17 cellular contexts compared by ENCODE assay signal in the genomic region with DNA sequence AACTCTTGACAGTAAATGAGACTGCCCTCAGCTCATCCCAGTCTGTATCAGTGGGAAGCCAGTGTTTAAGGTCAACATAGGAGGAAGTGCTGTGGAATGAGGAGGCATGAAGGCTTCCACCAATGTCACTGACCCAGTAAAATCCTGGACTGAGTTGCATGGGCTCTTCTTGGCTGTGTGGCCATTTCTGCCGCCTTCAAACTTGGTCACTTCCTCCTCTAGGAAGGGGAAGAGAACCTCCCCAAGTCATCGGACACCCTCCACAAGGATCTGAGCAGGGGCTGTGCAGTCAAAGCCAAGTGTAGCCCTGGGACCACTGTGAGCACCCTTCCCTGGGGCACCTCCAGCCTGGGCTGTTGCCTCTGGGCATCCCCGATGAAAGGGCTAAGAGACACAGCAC. TPM values are rescaled to one million over a fixed set of nuclear protein-coding genes. Genes with fewer than 3 reads are reported as not detected.
DNase-seq lines count a peak whose midpoint lies in the region; ATAC-seq and TF ChIP-seq lines count a peak whose summit lies in the region.
"Had no signal": no experiment of that assay in that cellular context is flagged by ENCODE, and none has a peak within 500 bp of the region (broad histone marks: within the 10 kb centered on the region; RNA-seq: fewer than 3 reads in every experiment).

No MANE protein-coding gene starts in this region.

- H3K4me3 ChIP-seq in CD8-positive, alpha-beta memory T cell (ENCODE audit: low read length) = peak overlapping the region; percentile 10
- H3K4me3 ChIP-seq in adrenal gland = no peak overlapping the region
- H3K4me3 ChIP-seq: hepatocyte, suprapubic skin had no signal

- no peak for ATAC-seq in memory B cell (ENCODE audit: low read depth)
- ATAC-seq in HG03196 (IDR thresholded peaks at IDR 0.05; ENCODE audit: unreplicated experiment) = no peak
- no peak for ATAC-seq in GM21825 (IDR thresholded peaks at IDR 0.05; ENCODE audit: unreplicated experiment)
- ATAC-seq: Right ventricle myocardium inferior had no signal

- no peaks in the 10 kb centered on the region for H3K27me3 ChIP-seq in CD8-positive, alpha-beta memory T cell (ENCODE audit: insufficient read depth, low read length, poor library complexity, severe bottlenecking)
- no peaks in the 10 kb centered on the region for H3K27me3 ChIP-seq in adrenal gland
- H3K27me3 ChIP-seq: hepatocyte, suprapubic skin had no signal

- peak overlapping the region; percentile 87 to 99 (median 98) for H3K27ac Mint-ChIP-seq in CD8-positive, alpha-beta memory T cell
- H3K27ac Mint-ChIP-seq in activated T-helper 2 cell treated with anti-CD3 and anti-CD28 coated beads, Interferon-gamma antibody, Interleukin-2, Interleukin-4, amounts not matched to agents 10 μg/mL and 5 μg/mL and 100 μg/mL, durations not matched to agents 14 hours and 24 hours and 36 hours = peak overlapping the region; percentile 59
- H3K27ac Mint-ChIP-seq in memory B cell = peak overlapping the region; percentile 35

- H3K9me3 Mint-ChIP-seq in CD8-positive, alpha-beta memory T cell = no peaks in the 10 kb centered on the region
- H3K9me3 Mint-ChIP-seq in activated T-helper 2 cell treated with anti-CD3 and anti-CD28 coated beads, Interferon-gamma antibody, Interleukin-2, Interleukin-4, amounts not matched to agents 10 μg/mL and 5 μg/mL and 100 μg/mL, durations not matched to agents 14 hours and 24 hours and 36 hours = peaks cover 9% of the 10 kb centered on the region
- H3K9me3 Mint-ChIP-seq in memory B cell = peaks cover 2% of the 10 kb centered on the region

- peaks cover 0 to 1% of the 10 kb centered on the region in 2 donors for H3K27me3 Mint-ChIP-seq in CD8-positive, alpha-beta memory T cell
- H3K27me3 Mint-ChIP-seq in activated T-helper 2 cell treated with anti-CD3 and anti-CD28 coated beads, Interferon-gamma antibody, Interleukin-2, Interleukin-4, amounts not matched to agents 10 μg/mL and 5 μg/mL and 100 μg/mL, durations not matched to agents 14 hours and 24 hours and 36 hours (ENCODE audit: low read depth) = no peaks in the 10 kb centered on the region
- no peaks in the 10 kb centered on the region for H3K27me3 Mint-ChIP-seq in memory B cell

- DNase-seq in CD1c-positive myeloid dendritic cell (ENCODE audit: extremely low spot score) = peak; percentile 83
- no peak for DNase-seq in CD8-positive, alpha-beta memory T cell
- no peak for DNase-seq in activated T-helper 2 cell treated with anti-CD3 and anti-CD28 coated beads, Interferon-gamma antibody, Interleukin-2, Interleukin-4, amounts not matched to agents 10 μg/mL and 5 μg/mL and 100 μg/mL, durations not matched to agents 14 hours and 24 hours and 36 hours (ENCODE audit: low spot score)
- no peak for DNase-seq in memory B cell (ENCODE audit: low spot score in 2 of 2)
- DNase-seq in A172 (ENCODE audit: low spot score) = no peak
- no peak for DNase-seq in adrenal gland
- DNase-seq: activated CD4-positive, alpha-beta T cell treated with anti-CD3 and anti-CD28 coated beads for 1 hour; activated T-cell treated with anti-CD3 and anti-CD28 coated beads, Interleukin-2, amount 50 U/mL, for 48 hours; anterior cingulate cortex; NCI-H2081 treated with DMSO at 0.1 percent for 48 hours; stimulated activated CD4-positive, alpha-beta T cell treated with anti-CD3 and anti-CD28 coated beads, Interleukin-2, amount 100 ng/mL, for 48 hours had no signal

- CTCF ChIA-PET in CD8-positive, alpha-beta memory T cell (lab: Charles Lee) = interaction anchor here (1.0 to 1.2 kb wide), 2 partner anchors 11 to 12 kb away, joined by 3 read pairs; partner anchors contain the start of gene GPR68

- no peak for TF ChIP-seq POLR2A in adrenal gland (IDR thresholded peaks at IDR 0.05)

- TF ChIP-seq CTCF in adrenal gland (IDR thresholded peaks at IDR 0.05) = no peak

- 77 to 83% (median 79%) methylated on average over 2 to 3 of the region's 3 CpGs for WGBS in adrenal gland, 4 donors

- intact Hi-C loops in activated T-helper 2 cell treated with anti-CD3 and anti-CD28 coated beads, Interferon-gamma antibody, Interleukin-2, Interleukin-4, amounts not matched to agents 10 μg/mL and 5 μg/mL and 100 μg/mL, durations not matched to agents 14 hours and 24 hours and 36 hours (cut with micrococcal nuclease) = no loop called here
- intact Hi-C loops in adrenal gland (cut with DNase I) = no loop called here

- peaks cover 10 to 32% (median 12%) of the 10 kb centered on the region in 3 donors for H3K36me3 Mint-ChIP-seq in CD8-positive, alpha-beta memory T cell
- H3K36me3 Mint-ChIP-seq in activated T-helper 2 cell treated with anti-CD3 and anti-CD28 coated beads, Interferon-gamma antibody, Interleukin-2, Interleukin-4, amounts not matched to agents 10 μg/mL and 5 μg/mL and 100 μg/mL, durations not matched to agents 14 hours and 24 hours and 36 hours (ENCODE audit: low read depth) = peaks cover 68% of the 10 kb centered on the region
- H3K36me3 Mint-ChIP-seq in memory B cell = peaks cover 3% of the 10 kb centered on the region

- peaks cover 60 to 86% (median 69%) of the 10 kb centered on the region in 3 donors for H3K4me1 Mint-ChIP-seq in CD8-positive, alpha-beta memory T cell
- H3K4me1 Mint-ChIP-seq in activated T-helper 2 cell treated with anti-CD3 and anti-CD28 coated beads, Interferon-gamma antibody, Interleukin-2, Interleukin-4, amounts not matched to agents 10 μg/mL and 5 μg/mL and 100 μg/mL, durations not matched to agents 14 hours and 24 hours and 36 hours (ENCODE audit: low read depth) = peaks cover 50% of the 10 kb centered on the region
- H3K4me1 Mint-ChIP-seq in memory B cell = peaks cover 31% of the 10 kb centered on the region

- H3K27ac ChIP-seq in CD8-positive, alpha-beta memory T cell (ENCODE audit: low read depth, low read length) = peak overlapping the region; percentile 4
- H3K27ac ChIP-seq in adrenal gland = no peak overlapping the region
- H3K27ac ChIP-seq: hepatocyte, parathyroid adenoma, suprapubic skin had no signal

- H3K36me3 ChIP-seq in CD8-positive, alpha-beta memory T cell (ENCODE audit: insufficient read depth, low read length) = no peaks in the 10 kb centered on the region
- no peaks in the 10 kb centered on the region for H3K36me3 ChIP-seq in adrenal gland (replicated peaks in 1 of 2)

- POLR2A ChIA-PET in CD8-positive, alpha-beta memory T cell (lab: Charles Lee) = interaction anchor here (1.3 to 1.5 kb wide), 2 partner anchors 10 to 11 kb away, joined by 5 to 6 read pairs; no protein-coding TSS in a partner anchor

- H3K9me3 ChIP-seq in CD8-positive, alpha-beta memory T cell (ENCODE audit: low read length) = no peaks in the 10 kb centered on the region
- no peaks in the 10 kb centered on the region for H3K9me3 ChIP-seq in adrenal gland (replicated peaks in 1 of 3)
- H3K9me3 ChIP-seq: suprapubic skin had no signal

- H3K4me3 Mint-ChIP-seq in CD8-positive, alpha-beta memory T cell = peak overlapping the region; percentile 35 to 92 (median 62)
- no peak overlapping the region for H3K4me3 Mint-ChIP-seq in activated T-helper 2 cell treated with anti-CD3 and anti-CD28 coated beads, Interferon-gamma antibody, Interleukin-2, Interleukin-4, amounts not matched to agents 10 μg/mL and 5 μg/mL and 100 μg/mL, durations not matched to agents 14 hours and 24 hours and 36 hours (ENCODE audit: low read depth)
- no peak overlapping the region for H3K4me3 Mint-ChIP-seq in memory B cell

- H3K4me1 ChIP-seq in CD8-positive, alpha-beta memory T cell (ENCODE audit: insufficient read depth, low read length) = peaks cover 59% of the 10 kb centered on the region
- no peaks in the 10 kb centered on the region for H3K4me1 ChIP-seq in adrenal gland (replicated peaks in 1 of 2)
- H3K4me1 ChIP-seq: parathyroid adenoma, suprapubic skin had no signal

RNA-seq across cellular contexts. Expression of gene GPR68, which starts 11.9 kb away (rescaled TPM):
- total RNA-seq in CD8-positive, alpha-beta memory T cell = 10 to 100 TPM; 14.2 to 15.4 TPM
- polyA plus RNA-seq in CD8-positive, alpha-beta memory T cell = 22.7 TPM
- 5.7 and 6.0 TPM in 2 replicates for total RNA-seq in activated T-helper 2 cell treated with anti-CD3 and anti-CD28 coated beads, Interferon-gamma antibody, Interleukin-2, Interleukin-4, amounts not matched to agents 10 μg/mL and 5 μg/mL and 100 μg/mL, durations not matched to agents 14 hours and 24 hours and 36 hours
- total RNA-seq in A172 (2014; rRNA removed; shearing (Covaris generic)) = 0.48 and 0.98 TPM in 2 replicates
- total RNA-seq in adrenal gland = 1 to 10 TPM in 3 of 8 donors, under 1 TPM in 4, not detected in 1; 0.29 to 4.5 (median 0.78) TPM
- 1 to 10 TPM; 1.0 to 1.8 (median 1.2) TPM for polyA plus RNA-seq in adrenal gland

Comparison
In these comparisons a context has a peak if more than half of its experiments do, and no peak if none do; other contexts are left out.
1. H3K27ac Mint-ChIP-seq: peak in every context shown above with its lines; median percentile 98 in CD8-positive, alpha-beta memory T cell; 59 in activated T-helper 2 cell treated with anti-CD3 and anti-CD28 coated beads, Interferon-gamma antibody, Interleukin-2, Interleukin-4, amounts not matched to agents 10 μg/mL and 5 μg/mL and 100 μg/mL, durations not matched to agents 14 hours and 24 hours and 36 hours; 35 in memory B cell.
2. H3K4me3 Mint-ChIP-seq: peak in CD8-positive, alpha-beta memory T cell (7 of 7); none in activated T-helper 2 cell treated with anti-CD3 and anti-CD28 coated beads, Interferon-gamma antibody, Interleukin-2, Interleukin-4, amounts not matched to agents 10 μg/mL and 5 μg/mL and 100 μg/mL, durations not matched to agents 14 hours and 24 hours and 36 hours (single experiment) and memory B cell (single experiment).